Comparison of ENCODE assay signal across 27 cellular contexts in genomic region chr4:1902243-1902642, GRCh38.
"Had no signal": no experiment of that assay in that cellular context is flagged by ENCODE, and none has a peak within 500 bp of the region (broad histone marks: within the 10 kb centered on the region; RNA-seq: fewer than 3 reads in every experiment).

No MANE protein-coding gene starts in this region.

- H3K27me3 ChIP-seq: esophagus squamous epithelium, neutrophil, pancreas, stomach, thyroid gland had no signal

- H3K4me1 ChIP-seq: pancreas, thyroid gland had no signal

- H3K4me2 ChIP-seq: smooth muscle cell had no signal

- H3K27me3 Mint-ChIP-seq: memory B cell, progenitor cell of endocrine pancreas had no signal

- H3K27ac ChIP-seq: coronary artery, esophagus squamous epithelium, neutrophil, pancreas, stomach, thyroid gland had no signal

- H3K4me3 Mint-ChIP-seq: immature natural killer cell, memory B cell, natural killer cell, neural crest cell had no signal

- H3K36me3 Mint-ChIP-seq: natural killer cell had no signal

- ATAC-seq: left lobe of liver, natural killer cell, pancreas, sciatic nerve had no signal

- DNase-seq: dermis blood vessel endothelial cell; effector memory CD4-positive, alpha-beta T cell; esophagus squamous epithelium; hypothalamus; immature natural killer cell; natural killer cell; stimulated activated CD4-positive, alpha-beta T cell treated with anti-CD3 and anti-CD28 coated beads, Interleukin-12 subunit alpha, Interleukin-12 subunit beta, amount 100 ng/mL, for 4 hours; stimulated activated CD4-positive, alpha-beta T cell treated with anti-CD3 and anti-CD28 coated beads, Interleukin-4, amount 100 ng/mL, for 1 hour; stimulated activated CD8-positive, alpha-beta memory T cell treated with anti-CD3 and anti-CD28 coated beads, Interleukin-4, amount 100 ng/mL, for 48 hours; stimulated activated naive CD4-positive, alpha-beta T cell treated with Interleukin-2 at 50 U/mL for 16 hours; stomach; thyroid gland; trophoblast cell had no signal

- H3K4me3 ChIP-seq: coronary artery, esophagus squamous epithelium, lung, pancreas, smooth muscle cell, stomach, thyroid gland had no signal

- H3K9me3 Mint-ChIP-seq: immature natural killer cell, memory B cell, natural killer cell, neural crest cell had no signal

- FAIRE-seq: endothelial cell of umbilical vein, frontal cortex, keratinocyte, pancreas, urothelium cell line had no signal

- H3K27ac Mint-ChIP-seq: natural killer cell, progenitor cell of endocrine pancreas had no signal

- H3K36me3 ChIP-seq: thyroid gland had no signal

- H3K9me3 ChIP-seq: esophagus squamous epithelium, neutrophil, pancreas, stomach, thyroid gland had no signal
